Comparison of ENCODE assay signal across 8 cellular contexts in genomic region chr21:32612075-32612998, GRCh38. TPM values are rescaled to one million over a fixed set of nuclear protein-coding genes. Genes with fewer than 3 reads are reported as not detected.
DNase-seq lines count a peak whose midpoint lies in the region; ATAC-seq and TF ChIP-seq lines count a peak whose summit lies in the region.

A gene with protein sequence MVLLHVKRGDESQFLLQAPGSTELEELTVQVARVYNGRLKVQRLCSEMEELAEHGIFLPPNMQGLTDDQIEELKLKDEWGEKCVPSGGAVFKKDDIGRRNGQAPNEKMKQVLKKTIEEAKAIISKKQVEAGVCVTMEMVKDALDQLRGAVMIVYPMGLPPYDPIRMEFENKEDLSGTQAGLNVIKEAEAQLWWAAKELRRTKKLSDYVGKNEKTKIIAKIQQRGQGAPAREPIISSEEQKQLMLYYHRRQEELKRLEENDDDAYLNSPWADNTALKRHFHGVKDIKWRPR (minus strand): TSS chr21:32612377. CDS start chr21:32612243, 134 bp downstream.

- ATAC-seq in GM19395 (IDR thresholded peaks at IDR 0.05; ENCODE audit: unreplicated experiment) (peak; percentile 92), HG03565 (IDR thresholded peaks at IDR 0.05; ENCODE audit: unreplicated experiment) (peak; percentile 89)

- H3K27me3 ChIP-seq in duodenal mucosa (ENCODE audit: control insufficient read depth in 1 of 2, insufficient read depth in 2 of 2, low read length in 2 of 2): no peaks in the 10 kb centered on the region

- H3K27ac Mint-ChIP-seq in CD14-positive monocyte: peak within 1 kb of the TSS; percentile 93 to 99 (median 98)
- peak within 1 kb of the TSS; percentile 85 for H3K27ac Mint-ChIP-seq in activated CD4-positive, alpha-beta memory T cell treated with anti-CD3 and anti-CD28 coated beads, Interleukin-2, amount 10 ng/mL, durations not matched to agents 7 days and 5 days

- TF ChIP-seq POLR2A in lower leg skin (IDR thresholded peaks at IDR 0.05): no peak

- peak within 1 kb of the TSS; percentile 93 for H3K27ac ChIP-seq in duodenal mucosa (ENCODE audit: low read depth, low read length)

- H3K9ac ChIP-seq in duodenal mucosa (ENCODE audit: low read depth in 1 of 2, low read length in 2 of 2): peak within 1 kb of the TSS; percentile 83 to 94

- H3K4me1 Mint-ChIP-seq in CD14-positive monocyte: peaks cover 16% of the 10 kb centered on the region
- peaks cover 27% of the 10 kb centered on the region for H3K4me1 Mint-ChIP-seq in activated CD4-positive, alpha-beta memory T cell treated with anti-CD3 and anti-CD28 coated beads, Interleukin-2, amount 10 ng/mL, durations not matched to agents 7 days and 5 days

- peaks cover 18 to 19% of the 10 kb centered on the region in 2 donors for H3K36me3 Mint-ChIP-seq in CD14-positive monocyte
- peaks cover 19% of the 10 kb centered on the region for H3K36me3 Mint-ChIP-seq in activated CD4-positive, alpha-beta memory T cell treated with anti-CD3 and anti-CD28 coated beads, Interleukin-2, amount 10 ng/mL, durations not matched to agents 7 days and 5 days (ENCODE audit: low read depth)

- WGBS in lower leg skin, 2 donors: 0% methylated on average over 53 to 63 of the region's 81 CpGs

- H3K9me3 Mint-ChIP-seq in CD14-positive monocyte: no peaks in the 10 kb centered on the region
- H3K9me3 Mint-ChIP-seq in activated CD4-positive, alpha-beta memory T cell treated with anti-CD3 and anti-CD28 coated beads, Interleukin-2, amount 10 ng/mL, durations not matched to agents 7 days and 5 days: no peaks in the 10 kb centered on the region

- intact Hi-C loops in CD14-positive monocyte (cut with micrococcal nuclease) (no loop called here), lower leg skin (cut with DNase I; ENCODE audit: low total_unique reads) (no loop called here)

- H3K9me3 ChIP-seq in duodenal mucosa (ENCODE audit: control insufficient read depth in 1 of 2, low read length in 2 of 2): no peaks in the 10 kb centered on the region

- H3K4me3 Mint-ChIP-seq in CD14-positive monocyte: peak within 1 kb of the TSS; percentile 95 to 99
- H3K4me3 Mint-ChIP-seq in activated CD4-positive, alpha-beta memory T cell treated with anti-CD3 and anti-CD28 coated beads, Interleukin-2, amount 10 ng/mL, durations not matched to agents 7 days and 5 days: peak within 1 kb of the TSS; percentile 93

- H3K27me3 Mint-ChIP-seq in CD14-positive monocyte (ENCODE audit: low read depth in 3 of 3): peaks cover under 1 to 13% (median 6%) of the 10 kb centered on the region in 3 donors
- peaks cover 3% of the 10 kb centered on the region for H3K27me3 Mint-ChIP-seq in activated CD4-positive, alpha-beta memory T cell treated with anti-CD3 and anti-CD28 coated beads, Interleukin-2, amount 10 ng/mL, durations not matched to agents 7 days and 5 days

- CTCF ChIA-PET in activated CD4-positive, alpha-beta memory T cell treated with anti-CD3 and anti-CD28 coated beads, Interleukin-2, amount 10 ng/mL, durations not matched to agents 7 days and 5 days (lab: Charles Lee): interaction anchor here (0.7 to 3.0 kb wide), 8 partner anchors 11 to 220 kb away, joined by 3 to 24 read pairs (median 4); partner anchors contain the start of gene PAXBP1

- H3K4me3 ChIP-seq in duodenal mucosa (ENCODE audit: low read depth in 1 of 2, low read length in 2 of 2): peak within 1 kb of the TSS; percentile 99
- peak within 1 kb of the TSS; percentile 84 for H3K4me3 ChIP-seq in lower leg skin (ENCODE audit: low read depth, poor library complexity, severe bottlenecking)

- POLR2A ChIA-PET in activated CD4-positive, alpha-beta memory T cell treated with anti-CD3 and anti-CD28 coated beads, Interleukin-2, amount 10 ng/mL, durations not matched to agents 7 days and 5 days (lab: Charles Lee): interaction anchor here (0.6 to 2.4 kb wide), 10 partner anchors 8 to 220 kb away, joined by 3 to 22 read pairs (median 4); partner anchors contain the start of genes EVA1C, PAXBP1 and SYNJ1

- no peak for TF ChIP-seq CTCF in CD14-positive monocyte (IDR thresholded peaks at IDR 0.05)
- TF ChIP-seq CTCF in lower leg skin (IDR thresholded peaks at IDR 0.05): no peak

- peaks cover 6 to 14% of the 10 kb centered on the region in 2 donors for H3K4me1 ChIP-seq in duodenal mucosa (ENCODE audit: control insufficient read depth in 1 of 2, insufficient read depth in 2 of 2, low read length in 2 of 2)

- DNase-seq in CD14-positive monocyte (ENCODE audit: low spot score) (peak; percentile 87), NCI-H82 treated with DMSO at 0.1 percent for 48 hours (lab: John Stamatoyannopoulos, UW; ENCODE audit: unreplicated experiment) (peak; percentile 80), lower leg skin (ENCODE audit: low spot score in 2 of 2) (peak; percentile 86 to 96)
- peak; percentile 90 for DNase-seq in activated CD4-positive, alpha-beta memory T cell treated with anti-CD3 and anti-CD28 coated beads, Interleukin-2, amount 10 ng/mL, durations not matched to agents 7 days and 5 days
- peak; percentile 73 to 79 for DNase-seq in stimulated activated CD4-positive, alpha-beta T cell treated with anti-CD3 and anti-CD28 coated beads, Interleukin-4, amount 100 ng/mL, for 48 hours (ENCODE audit: low read depth in 2 of 2)

- H3K36me3 ChIP-seq in duodenal mucosa (ENCODE audit: control insufficient read depth in 1 of 2, insufficient read depth in 2 of 2, low read length in 2 of 2): peaks cover 10 to 20% of the 10 kb centered on the region in 2 donors

RNA-seq across cellular contexts. Expression of the gene that starts here (rescaled TPM):
- 10 to 100 TPM; 26.5 to 28.7 TPM for polyA plus RNA-seq in CD14-positive monocyte
- 10 to 100 TPM; 34.0 to 34.7 TPM for total RNA-seq in activated CD4-positive, alpha-beta memory T cell treated with anti-CD3 and anti-CD28 coated beads, Interleukin-2, amount 10 ng/mL, durations not matched to agents 7 days and 5 days
- total RNA-seq in lower leg skin: 10 to 100 TPM; 19.5 to 40.3 (median 30.7) TPM

Comparison
In these comparisons a context has a peak if more than half of its experiments do, and no peak if none do; other contexts are left out.
1. Peak in every context shown above with its lines: DNase-seq, ATAC-seq, H3K4me3 ChIP-seq and H3K27ac ChIP-seq.